In the genomic region with DNA sequence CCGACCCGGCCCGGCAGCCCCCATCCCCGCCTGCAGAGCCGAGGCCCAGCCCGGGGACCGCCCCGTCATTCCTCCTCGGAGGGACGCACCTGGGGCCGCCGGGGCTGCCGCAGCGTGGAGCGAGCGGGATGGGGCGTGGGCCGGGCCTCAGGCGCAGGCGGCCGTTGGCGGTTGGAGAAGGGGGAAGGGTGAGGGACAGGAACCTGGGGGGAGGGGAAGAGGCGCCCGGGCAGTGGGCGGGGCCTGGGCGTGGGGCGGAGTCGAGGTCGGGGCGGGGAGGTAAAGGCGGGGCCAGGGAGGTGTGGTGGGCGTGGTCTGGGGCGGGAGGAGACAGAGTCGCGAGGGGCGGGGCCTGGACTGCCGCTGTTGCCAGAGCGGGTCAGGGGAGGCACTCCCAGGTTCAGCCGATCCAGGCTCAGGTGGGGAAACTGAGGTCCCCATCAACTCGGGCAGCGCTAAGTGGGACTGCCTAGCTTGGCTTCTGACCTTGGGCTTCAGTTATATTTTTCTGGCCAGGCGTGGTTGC, we compare ENCODE assay signal across 8 cellular contexts. TPM values are rescaled to one million over a fixed set of nuclear protein-coding genes. Genes with fewer than 3 reads are reported as not detected.
A peak's percentile ranks its signal among the peaks of the same experiment; 100 is the strongest.
DNase-seq lines count a peak whose midpoint lies in the region; ATAC-seq and TF ChIP-seq lines count a peak whose summit lies in the region.

A gene with protein sequence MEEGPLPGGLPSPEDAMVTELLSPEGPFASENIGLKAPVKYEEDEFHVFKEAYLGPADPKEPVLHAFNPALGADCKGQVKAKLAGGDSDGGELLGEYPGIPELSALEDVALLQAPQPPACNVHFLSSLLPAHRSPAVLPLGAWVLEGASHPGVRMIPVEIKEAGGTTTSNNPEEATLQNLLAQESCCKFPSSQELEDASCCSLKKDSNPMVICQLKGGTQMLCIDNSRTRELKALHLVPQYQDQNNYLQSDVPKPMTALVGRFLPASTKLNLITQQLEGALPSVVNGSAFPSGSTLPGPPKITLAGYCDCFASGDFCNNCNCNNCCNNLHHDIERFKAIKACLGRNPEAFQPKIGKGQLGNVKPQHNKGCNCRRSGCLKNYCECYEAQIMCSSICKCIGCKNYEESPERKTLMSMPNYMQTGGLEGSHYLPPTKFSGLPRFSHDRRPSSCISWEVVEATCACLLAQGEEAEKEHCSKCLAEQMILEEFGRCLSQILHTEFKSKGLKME (minus strand): TSS at position 190 of the 526 bp plus-strand sequence. CDS start 860 bp downstream, outside the sequence.

- no peak within 1 kb of the TSS for H3K9ac ChIP-seq in liver (ENCODE audit: low read depth in 1 of 2, low read length in 2 of 2)

- TF ChIP-seq RAD21 in liver (IDR thresholded peaks at IDR 0.05) = peak in 1 of 2 donors; percentile 31

- peak within 1 kb of the TSS; percentile 34 to 88 (median 77) for H3K27ac Mint-ChIP-seq in CD4-positive, alpha-beta memory T cell
- H3K27ac Mint-ChIP-seq in activated CD4-positive, alpha-beta T cell treated with anti-CD3 and anti-CD28 coated beads, Interleukin-2, amount 10 ng/mL, durations not matched to agents 7 days and 5 days = peak within 1 kb of the TSS; percentile 73
- H3K27ac Mint-ChIP-seq in dendritic cell treated with granulocyte-macrophage colony-stimulating factor and Interleukin-4, amounts not matched to agents 40 ng/mL and 50 ng/mL, for 4 days = peak within 1 kb of the TSS; percentile 43

- peak; percentile 71 for ATAC-seq in HG02759 (IDR thresholded peaks at IDR 0.05; ENCODE audit: unreplicated experiment)
- no peak for ATAC-seq in HG03442 (IDR thresholded peaks at IDR 0.05; ENCODE audit: unreplicated experiment)

- H3K9me3 ChIP-seq in CD4-positive, alpha-beta memory T cell (ENCODE audit: control insufficient read depth in 1 of 2, low read length in 2 of 2) = no peaks in the 10 kb centered on the region
- no peaks in the 10 kb centered on the region for H3K9me3 ChIP-seq in liver (ENCODE audit: control insufficient read depth in 4 of 4, low read length in 3 of 4)

- peaks cover 4% of the 10 kb centered on the region for H3K4me1 ChIP-seq in CD4-positive, alpha-beta memory T cell (ENCODE audit: insufficient read depth, low read length)
- peaks cover 0 to 5% (median 0%) of the 10 kb centered on the region in 4 donors for H3K4me1 ChIP-seq in liver (ENCODE audit: control insufficient read depth in 4 of 4, insufficient read depth in 4 of 4, low read length in 3 of 4)

- CTCF ChIA-PET in CD4-positive, alpha-beta memory T cell (lab: Charles Lee; ENCODE audit: partially characterized antibody) = no interaction called here
- CTCF ChIA-PET in activated CD4-positive, alpha-beta T cell treated with anti-CD3 and anti-CD28 coated beads, Interleukin-2, amount 10 ng/mL, durations not matched to agents 7 days and 5 days (lab: Charles Lee) = no interaction called here

- no peaks in the 10 kb centered on the region for H3K9me3 Mint-ChIP-seq in CD4-positive, alpha-beta memory T cell
- H3K9me3 Mint-ChIP-seq in activated CD4-positive, alpha-beta T cell treated with anti-CD3 and anti-CD28 coated beads, Interleukin-2, amount 10 ng/mL, durations not matched to agents 7 days and 5 days = no peaks in the 10 kb centered on the region
- H3K9me3 Mint-ChIP-seq in dendritic cell treated with granulocyte-macrophage colony-stimulating factor and Interleukin-4, amounts not matched to agents 40 ng/mL and 50 ng/mL, for 4 days = peaks cover 11% of the 10 kb centered on the region

- peaks cover 2 to 16% of the 10 kb centered on the region in 2 donors for H3K36me3 Mint-ChIP-seq in CD4-positive, alpha-beta memory T cell
- peaks cover 16% of the 10 kb centered on the region for H3K36me3 Mint-ChIP-seq in activated CD4-positive, alpha-beta T cell treated with anti-CD3 and anti-CD28 coated beads, Interleukin-2, amount 10 ng/mL, durations not matched to agents 7 days and 5 days (ENCODE audit: low read depth)
- peaks cover 25% of the 10 kb centered on the region for H3K36me3 Mint-ChIP-seq in dendritic cell treated with granulocyte-macrophage colony-stimulating factor and Interleukin-4, amounts not matched to agents 40 ng/mL and 50 ng/mL, for 4 days (ENCODE audit: low read depth)

- TF ChIP-seq CTCF in liver (IDR thresholded peaks at IDR 0.05; ENCODE audit: low read depth, low read length, missing input control) = no peak

- peak within 1 kb of the TSS; percentile 71 to 84 (median 82) for H3K4me3 Mint-ChIP-seq in CD4-positive, alpha-beta memory T cell
- H3K4me3 Mint-ChIP-seq in activated CD4-positive, alpha-beta T cell treated with anti-CD3 and anti-CD28 coated beads, Interleukin-2, amount 10 ng/mL, durations not matched to agents 7 days and 5 days = peak within 1 kb of the TSS; percentile 60
- peak within 1 kb of the TSS; percentile 72 for H3K4me3 Mint-ChIP-seq in dendritic cell treated with granulocyte-macrophage colony-stimulating factor and Interleukin-4, amounts not matched to agents 40 ng/mL and 50 ng/mL, for 4 days

- DNase-seq in CD4-positive, alpha-beta memory T cell = peak; percentile 84 to 89 (median 87)
- DNase-seq in NCI-H526 treated with DMSO at 0.1 percent for 48 hours (lab: John Stamatoyannopoulos, UW) = peak; percentile 93
- DNase-seq in activated CD4-positive, alpha-beta T cell treated with anti-CD3 and anti-CD28 coated beads, Interleukin-2, amount 10 ng/mL, durations not matched to agents 7 days and 5 days = peak; percentile 92
- peak; percentile 80 to 92 (median 89) for DNase-seq in stimulated activated CD4-positive, alpha-beta T cell treated with anti-CD3 and anti-CD28 coated beads, TNF-alpha, amount 100 ng/mL, for 1 hour (ENCODE audit: low read depth in 3 of 3, low spot score in 1 of 3)

- H3K27me3 Mint-ChIP-seq in CD4-positive, alpha-beta memory T cell = no peaks in the 10 kb centered on the region
- peaks cover 2% of the 10 kb centered on the region for H3K27me3 Mint-ChIP-seq in activated CD4-positive, alpha-beta T cell treated with anti-CD3 and anti-CD28 coated beads, Interleukin-2, amount 10 ng/mL, durations not matched to agents 7 days and 5 days
- peaks cover 6% of the 10 kb centered on the region for H3K27me3 Mint-ChIP-seq in dendritic cell treated with granulocyte-macrophage colony-stimulating factor and Interleukin-4, amounts not matched to agents 40 ng/mL and 50 ng/mL, for 4 days

- no peak within 1 kb of the TSS for H3K27ac ChIP-seq in CD4-positive, alpha-beta memory T cell (ENCODE audit: low read depth, low read length)
- no peak within 1 kb of the TSS for H3K27ac ChIP-seq in liver (ENCODE audit: low read depth in 1 of 2, low read length in 2 of 2)

- intact Hi-C loops in CD4-positive, alpha-beta memory T cell (cut with micrococcal nuclease) = loop anchor here (1.0 to 2.0 kb wide), 2 partner anchors 91 to 152 kb away; a partner anchor contains a TSS
- intact Hi-C loops in dendritic cell treated with granulocyte-macrophage colony-stimulating factor and Interleukin-4, amounts not matched to agents 40 ng/mL and 50 ng/mL, for 4 days (cut with micrococcal nuclease) = no loop called here

- POLR2A ChIA-PET in CD4-positive, alpha-beta memory T cell (lab: Charles Lee; ENCODE audit: partially characterized antibody) = interaction anchor here (1.2 kb wide), 1 partner anchor 20 kb away, joined by 3 read pairs; no protein-coding TSS in a partner anchor
- POLR2A ChIA-PET in activated CD4-positive, alpha-beta T cell treated with anti-CD3 and anti-CD28 coated beads, Interleukin-2, amount 10 ng/mL, durations not matched to agents 7 days and 5 days (lab: Charles Lee) = no interaction called here

- H3K36me3 ChIP-seq in CD4-positive, alpha-beta memory T cell (ENCODE audit: insufficient read depth, low read length) = no peaks in the 10 kb centered on the region
- peaks cover 4 to 9% (median 7%) of the 10 kb centered on the region in 4 donors for H3K36me3 ChIP-seq in liver (ENCODE audit: control insufficient read depth in 4 of 4, insufficient read depth in 3 of 4, low read depth in 1 of 4, low read length in 3 of 4)

- 3% methylated on average over 42 of the region's 42 CpGs for WGBS in liver

- H3K4me3 ChIP-seq in CD4-positive, alpha-beta memory T cell (ENCODE audit: low read length in 2 of 2) = peak within 1 kb of the TSS in 1 of 2 donors; percentile 62
- peak within 1 kb of the TSS in 2 of 3 donors; percentile 22 to 58 for H3K4me3 ChIP-seq in liver (ENCODE audit: low read depth in 1 of 3, low read length in 3 of 3)

- H3K4me1 Mint-ChIP-seq in CD4-positive, alpha-beta memory T cell = peaks cover 8 to 27% (median 14%) of the 10 kb centered on the region in 4 donors
- peaks cover 16% of the 10 kb centered on the region for H3K4me1 Mint-ChIP-seq in activated CD4-positive, alpha-beta T cell treated with anti-CD3 and anti-CD28 coated beads, Interleukin-2, amount 10 ng/mL, durations not matched to agents 7 days and 5 days
- peaks cover 4% of the 10 kb centered on the region for H3K4me1 Mint-ChIP-seq in dendritic cell treated with granulocyte-macrophage colony-stimulating factor and Interleukin-4, amounts not matched to agents 40 ng/mL and 50 ng/mL, for 4 days (ENCODE audit: low read depth)

- H3K27me3 ChIP-seq in CD4-positive, alpha-beta memory T cell (ENCODE audit: insufficient read depth, low read length) = no peaks in the 10 kb centered on the region
- no peaks in the 10 kb centered on the region for H3K27me3 ChIP-seq in liver (ENCODE audit: control insufficient read depth in 4 of 4, insufficient read depth in 4 of 4, low read length in 3 of 4)

TF ChIP-seq in liver, 16 proteins besides CTCF, POLR2A, EP300 and RAD21:
- TF ChIP-seq SP1 (IDR thresholded peaks at IDR 0.05) = peak; percentile 22
- TF ChIP-seq, protein P1, sequence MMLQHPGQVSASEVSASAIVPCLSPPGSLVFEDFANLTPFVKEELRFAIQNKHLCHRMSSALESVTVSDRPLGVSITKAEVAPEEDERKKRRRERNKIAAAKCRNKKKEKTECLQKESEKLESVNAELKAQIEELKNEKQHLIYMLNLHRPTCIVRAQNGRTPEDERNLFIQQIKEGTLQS (IDR thresholded peaks at IDR 0.05) = no peak

RNA-seq across cellular contexts. Expression of the gene that starts here (rescaled TPM):
- 1 to 10 TPM; 5.7 to 5.8 TPM for total RNA-seq in CD4-positive, alpha-beta memory T cell
- 1 to 10 TPM; 2.6 to 3.4 TPM for polyA plus RNA-seq in CD4-positive, alpha-beta memory T cell
- total RNA-seq in activated CD4-positive, alpha-beta T cell treated with anti-CD3 and anti-CD28 coated beads, Interleukin-2, amount 10 ng/mL, durations not matched to agents 7 days and 5 days = 1 to 10 TPM; 7.8 to 8.1 TPM
- 1 to 10 TPM in 1 of 2 donors, under 1 TPM in 1; 0.42 to 2.5 TPM for total RNA-seq in liver
- polyA plus RNA-seq in liver = under 1 TPM; 0.27 to 0.82 TPM
